Comparison of ENCODE assay signal across 33 cellular contexts in genomic region chr5:61398440-61398839, GRCh38.
DNase-seq lines count a peak whose midpoint lies in the region; ATAC-seq and TF ChIP-seq lines count a peak whose summit lies in the region.
"Had no signal": no experiment of that assay in that cellular context is flagged by ENCODE, and none has a peak within 500 bp of the region (broad histone marks: within the 10 kb centered on the region; RNA-seq: fewer than 3 reads in every experiment).

No MANE protein-coding gene starts in this region.

- H3K4me3 Mint-ChIP-seq in glutamatergic neuron (ENCODE audit: unreplicated experiment), result peak overlapping the region; percentile 64
- H3K4me3 Mint-ChIP-seq: B cell; CD14-positive monocyte; CD4-positive, alpha-beta memory T cell; CD4-positive, alpha-beta T cell; CD4-positive, CD25-positive, alpha-beta regulatory T cell; CD8-positive, alpha-beta memory T cell; CD8-positive, alpha-beta T cell had no signal

- peaks cover 30% of the 10 kb centered on the region for H3K79me2 ChIP-seq in KMS-11 (ENCODE audit: insufficient read depth, low read depth)

- no peak overlapping the region for H3K9ac ChIP-seq in KMS-11
- H3K9ac ChIP-seq: BLaER1; BLaER1 treated with 17β-estradiol and CSF1 and Interleukin-3, amounts not matched to agents 10 nM and 100 nM had no signal

- H3K27me3 ChIP-seq in KMS-11 (ENCODE audit: insufficient read depth, low read depth), result no peaks in the 10 kb centered on the region
- H3K27me3 ChIP-seq: BE2C; BLaER1; BLaER1 treated with 17β-estradiol and CSF1 and Interleukin-3, amounts not matched to agents 10 nM and 100 nM had no signal

- DNase-seq in glutamatergic neuron (no peak), globus pallidus (ENCODE audit: low spot score) (no peak), Right ventricle myocardium superior (no peak)
- DNase-seq: 8988T; ACHN; AML-193; BE2C; C1 segment of cervical spinal cord; Caco-2; Calu3; CD4-positive, alpha-beta memory T cell; CD4-positive, alpha-beta T cell; CD4-positive, CD25-positive, alpha-beta regulatory T cell; CD8-positive, alpha-beta memory T cell; CD8-positive, alpha-beta T cell; COR-L47; DMS 273 treated with DMSO at 0.1 percent for 48 hours; DMS153; DMS53; DMS79; DMS79 treated with DMSO at 0.1 percent for 48 hours; DND-41; EL had no signal

- peaks cover 32% of the 10 kb centered on the region for H3K4me1 ChIP-seq in HEK293 (ENCODE audit: control insufficient read depth, insufficient read depth, low read length)
- H3K4me1 ChIP-seq in KMS-11 (ENCODE audit: low read depth, poor library complexity, severe bottlenecking), result peaks cover 40% of the 10 kb centered on the region
- H3K4me1 ChIP-seq: Caco-2 had no signal

- ATAC-seq in GM19455 (IDR thresholded peaks at IDR 0.05; ENCODE audit: unreplicated experiment) (no peak), Right ventricle myocardium superior (ENCODE audit: poor library complexity) (no peak)
- ATAC-seq: A549; CD8-positive, alpha-beta T cell had no signal

- TF ChIP-seq CTCF in HEK293 (tag by site-specific recombination; IDR thresholded peaks at IDR 0.05) (no peak), KMS-11 (conservative IDR thresholded peaks at IDR 0.05; ENCODE audit: low read depth, low read length) (no peak), glutamatergic neuron (IDR thresholded peaks at IDR 0.05; ENCODE audit: partially characterized antibody, unreplicated experiment) (no peak)

- peak overlapping the region; percentile 67 for H3K27ac Mint-ChIP-seq in glutamatergic neuron (ENCODE audit: unreplicated experiment)
- H3K27ac Mint-ChIP-seq: B cell; CD4-positive, alpha-beta memory T cell; CD4-positive, alpha-beta T cell; CD4-positive, CD25-positive, alpha-beta regulatory T cell; CD8-positive, alpha-beta memory T cell; CD8-positive, alpha-beta T cell had no signal

- intact Hi-C loops in Right ventricle myocardium superior (cut with DNase I), result no loop called here

- peaks cover 2% of the 10 kb centered on the region for H3K9me3 Mint-ChIP-seq in glutamatergic neuron (ENCODE audit: unreplicated experiment)
- H3K9me3 Mint-ChIP-seq: CD4-positive, alpha-beta memory T cell; CD4-positive, alpha-beta T cell; CD8-positive, alpha-beta memory T cell; CD8-positive, alpha-beta T cell had no signal

- H3K4me1 Mint-ChIP-seq in glutamatergic neuron (ENCODE audit: low read depth, unreplicated experiment), result peaks cover 57% of the 10 kb centered on the region

- no peaks in the 10 kb centered on the region for H4K20me1 ChIP-seq in KMS-11 (ENCODE audit: insufficient read depth)

- H3K9me3 ChIP-seq in HEK293 (ENCODE audit: control insufficient read depth, insufficient read depth, low read depth, low read length), result no peaks in the 10 kb centered on the region
- H3K9me3 ChIP-seq: A549, BE2C, BLaER1 had no signal

- H3K27ac ChIP-seq in HEK293 (ENCODE audit: extremely low read depth, low read depth, low read length) (no peak overlapping the region), KMS-11 (no peak overlapping the region)
- H3K27ac ChIP-seq: 22Rv1; A549; BLaER1; BLaER1 treated with 17β-estradiol and CSF1 and Interleukin-3, amounts not matched to agents 10 nM and 100 nM; C4-2B had no signal

- peak overlapping the region; percentile 17; the same call in 1 of the 2 replicates for H3K4me2 ChIP-seq in KMS-11
- H3K4me2 ChIP-seq: A549 had no signal

- H2AFZ ChIP-seq in KMS-11 (ENCODE audit: low read depth), result no peak overlapping the region

- H3K4me3 ChIP-seq in HEK293 (ENCODE audit: low read depth, low read length), result no peak overlapping the region
- no peak overlapping the region for H3K4me3 ChIP-seq in KMS-11 (IDR thresholded peaks at IDR 0.05; ENCODE audit: insufficient read depth, low read depth, low read length)
- H3K4me3 ChIP-seq: A549; BLaER1; BLaER1 treated with 17β-estradiol and CSF1 and Interleukin-3, amounts not matched to agents 10 nM and 100 nM had no signal

- H3K36me3 Mint-ChIP-seq in glutamatergic neuron (ENCODE audit: unreplicated experiment), result peaks cover 4% of the 10 kb centered on the region
- H3K36me3 Mint-ChIP-seq: CD4-positive, alpha-beta memory T cell; CD4-positive, CD25-positive, alpha-beta regulatory T cell; CD8-positive, alpha-beta T cell had no signal

- peaks cover under 1% of the 10 kb centered on the region for H3K27me3 Mint-ChIP-seq in glutamatergic neuron (ENCODE audit: unreplicated experiment)
- H3K27me3 Mint-ChIP-seq: B cell; CD4-positive, alpha-beta memory T cell; CD4-positive, alpha-beta T cell; CD4-positive, CD25-positive, alpha-beta regulatory T cell; CD8-positive, alpha-beta memory T cell had no signal

- H3K36me3 ChIP-seq in HEK293 (ENCODE audit: control insufficient read depth in 2 of 2, insufficient read depth in 1 of 2, low read length in 2 of 2) (no peaks in the 10 kb centered on the region), KMS-11 (ENCODE audit: insufficient read depth) (no peaks in the 10 kb centered on the region)
- H3K36me3 ChIP-seq: BE2C had no signal

- CTCF ChIA-PET in HEK293 (lab: Yijun Ruan, JAX), result interaction anchor here (0.7 kb wide), 1 partner anchor 763 kb away, joined by 3 read pairs; no protein-coding TSS in a partner anchor

- POLR2A ChIA-PET in HEK293 (lab: Yijun Ruan, JAX), result no interaction called here

TF ChIP-seq in HEK293, 187 proteins besides CTCF, POLR2A, EP300 and RAD21:
- TF ChIP-seq ZNF214 (tag by site-specific recombination; IDR thresholded peaks at IDR 0.05; ENCODE audit: borderline replicate concordance), result peak; percentile 97; the same call in 1 of the 2 replicates
- TF ChIP-seq ZSCAN16 (tag by site-specific recombination; IDR thresholded peaks at IDR 0.05), result no peak
- TF ChIP-seq SETDB1 (IDR thresholded peaks at IDR 0.05; ENCODE audit: insufficient read length, low read length), result peak; percentile 24
